In the genomic region with DNA sequence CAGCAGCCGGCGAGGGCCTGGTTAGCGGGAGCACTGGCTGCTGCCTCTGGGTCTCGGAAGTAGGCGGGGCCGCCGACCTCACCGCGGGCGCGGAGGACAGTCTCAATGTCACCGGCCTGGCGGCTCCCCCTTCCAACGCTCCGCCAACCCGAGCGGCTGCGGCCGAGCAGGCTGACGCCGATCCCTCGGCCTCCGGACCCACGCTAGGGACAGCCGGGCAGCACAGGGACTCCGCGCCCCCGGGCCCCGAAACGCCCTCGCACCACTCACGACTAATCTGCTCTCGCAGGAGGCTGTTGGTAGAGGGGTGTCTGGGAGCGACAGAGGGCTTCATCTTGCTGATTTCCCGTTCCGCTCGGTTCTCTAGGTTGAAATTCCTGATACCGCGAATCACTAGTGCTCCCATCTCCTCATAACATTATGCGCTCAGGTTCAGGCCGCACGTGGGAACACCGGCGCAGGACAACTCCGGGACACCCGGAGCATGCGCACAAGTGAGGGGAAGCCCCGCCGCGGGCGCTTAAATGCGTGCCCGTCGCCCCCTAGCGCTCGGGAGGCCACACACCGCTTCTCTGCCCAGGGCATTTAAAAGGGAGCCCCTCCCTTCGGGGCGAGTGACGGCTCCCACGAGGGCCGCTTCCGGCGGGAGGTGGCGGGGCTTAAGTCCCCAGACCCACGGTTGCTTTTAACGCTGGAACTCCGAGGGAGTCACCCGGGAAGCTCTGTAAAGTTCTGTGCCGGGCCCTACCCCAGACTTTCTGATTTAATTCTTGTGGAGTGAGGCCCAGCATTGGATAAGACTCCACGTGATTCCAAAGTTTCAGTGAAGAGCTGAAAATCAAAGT, we compare ENCODE assay signal across 8 cellular contexts. TPM values are rescaled to one million over a fixed set of nuclear protein-coding genes. Genes with fewer than 3 reads are reported as not detected.
DNase-seq lines count a peak whose midpoint lies in the region; ATAC-seq and TF ChIP-seq lines count a peak whose summit lies in the region.

Gene NDUFAF4, minus strand, starts transcription at position 496 of the 845 bp plus-strand sequence. Its CDS starts 90 bp downstream, at position 406.

- H3K4me3 ChIP-seq in cardiac muscle cell, result peak within 1 kb of the TSS; percentile 58

- peaks cover 20% of the 10 kb centered on the region for H3K36me3 Mint-ChIP-seq in activated naive CD8-positive, alpha-beta T cell treated with anti-CD3 and anti-CD28 coated beads, Interleukin-2, amount 50 U/mL, for 24 hours (ENCODE audit: low read depth)
- H3K36me3 Mint-ChIP-seq in type B pancreatic cell, result peaks cover 8% of the 10 kb centered on the region

- no peaks in the 10 kb centered on the region for H3K9me3 ChIP-seq in cardiac muscle cell (ENCODE audit: low read depth)

- H3K27me3 ChIP-seq in cardiac muscle cell, result no peaks in the 10 kb centered on the region

- DNase-seq in NCI-H1417 (lab: John Stamatoyannopoulos, UW) (peak; percentile 96 to 98 (median 97)), SW 1271 (lab: John Stamatoyannopoulos, UW) (peak; percentile 78 to 89), cardiac muscle cell (ENCODE audit: low read depth in 1 of 2, low spot score in 1 of 2) (peak; percentile 97 to 98), pons (ENCODE audit: low spot score) (peak; percentile 95), type B pancreatic cell (ENCODE audit: extremely low spot score, unreplicated experiment) (peak; percentile 98)
- DNase-seq in activated naive CD8-positive, alpha-beta T cell treated with anti-CD3 and anti-CD28 coated beads, Interleukin-2, amount 50 U/mL, for 24 hours, result peak; percentile 96

- no peaks in the 10 kb centered on the region for H3K9me3 Mint-ChIP-seq in activated naive CD8-positive, alpha-beta T cell treated with anti-CD3 and anti-CD28 coated beads, Interleukin-2, amount 50 U/mL, for 24 hours
- H3K9me3 Mint-ChIP-seq in type B pancreatic cell, result no peaks in the 10 kb centered on the region

- peaks cover 11% of the 10 kb centered on the region for H3K27me3 Mint-ChIP-seq in activated naive CD8-positive, alpha-beta T cell treated with anti-CD3 and anti-CD28 coated beads, Interleukin-2, amount 50 U/mL, for 24 hours
- H3K27me3 Mint-ChIP-seq in type B pancreatic cell, result peaks cover 2% of the 10 kb centered on the region

- H3K27ac ChIP-seq in cardiac muscle cell, result peak within 1 kb of the TSS; percentile 94

- peaks cover 9% of the 10 kb centered on the region for H3K4me1 ChIP-seq in cardiac muscle cell (ENCODE audit: low read depth)

- peaks cover 40% of the 10 kb centered on the region for H3K4me1 Mint-ChIP-seq in activated naive CD8-positive, alpha-beta T cell treated with anti-CD3 and anti-CD28 coated beads, Interleukin-2, amount 50 U/mL, for 24 hours
- peaks cover 8% of the 10 kb centered on the region for H3K4me1 Mint-ChIP-seq in type B pancreatic cell (ENCODE audit: unreplicated experiment)

- TF ChIP-seq CTCF in GM12874 (IDR thresholded peaks at IDR 0.05; ENCODE audit: insufficient read depth, low read depth, low read length) (peak; percentile 89), cardiac muscle cell (IDR thresholded peaks at IDR 0.05; ENCODE audit: low read depth, low read length) (peak; percentile 93), type B pancreatic cell (conservative IDR thresholded peaks at IDR 0.05) (peak; percentile 96)

- peaks cover 28% of the 10 kb centered on the region for H3K36me3 ChIP-seq in cardiac muscle cell

- H3K4me3 Mint-ChIP-seq in activated naive CD8-positive, alpha-beta T cell treated with anti-CD3 and anti-CD28 coated beads, Interleukin-2, amount 50 U/mL, for 24 hours, result peak within 1 kb of the TSS; percentile 86
- H3K4me3 Mint-ChIP-seq in type B pancreatic cell, result peak within 1 kb of the TSS; percentile 89

- H3K27ac Mint-ChIP-seq in activated naive CD8-positive, alpha-beta T cell treated with anti-CD3 and anti-CD28 coated beads, Interleukin-2, amount 50 U/mL, for 24 hours, result peak within 1 kb of the TSS; percentile 92
- H3K27ac Mint-ChIP-seq in type B pancreatic cell, result peak within 1 kb of the TSS; percentile 92

- peak; percentile 95 for ATAC-seq in HG02763 (IDR thresholded peaks at IDR 0.05; ENCODE audit: unreplicated experiment)
- ATAC-seq in activated naive CD8-positive, alpha-beta T cell treated with anti-CD3 and anti-CD28 coated beads, Interleukin-2, amount 50 U/mL, for 24 hours, result peak; percentile 94

RNA-seq across cellular contexts. Expression of gene NDUFAF4, which starts in this region (rescaled TPM):
- 15.2 and 19.5 TPM in 2 replicates for total RNA-seq in cardiac muscle cell
- 79.3 and 85.5 TPM in 2 replicates for polyA plus RNA-seq in cardiac muscle cell
- total RNA-seq in type B pancreatic cell (ENCODE audit: low replicate concordance), result 37.4 and 53.0 TPM in 2 replicates

Comparison
In these comparisons a context has a peak if more than half of its experiments do, and no peak if none do; other contexts are left out.
1. Peak in every context shown above with its lines: DNase-seq, ATAC-seq, H3K4me3 ChIP-seq and H3K27ac ChIP-seq.